Comparison of ENCODE assay signal across 1 cellular context in genomic region chr19:43462887-43463380, GRCh38.
TF ChIP-seq lines count a peak whose summit lies in the region.

No MANE protein-coding gene starts in this region.

TF ChIP-seq in HepG2, 621 proteins besides CTCF, POLR2A, EP300 and RAD21 (continues in another document):
- TF ChIP-seq LBX2 (CRISPR knock-in tag; IDR thresholded peaks at IDR 0.05; ENCODE audit: borderline replicate concordance) (peak; percentile 34; the same call in 1 of the 2 replicates), ZNF687 (CRISPR knock-in tag; IDR thresholded peaks at IDR 0.05) (peak; percentile 78), MED1 (CRISPR knock-in tag; IDR thresholded peaks at IDR 0.05) (peak; percentile 18; the same call in 1 of the 2 replicates), ZNF235 (CRISPR knock-in tag; IDR thresholded peaks at IDR 0.05; ENCODE audit: borderline replicate concordance) (no peak), BORCS8-MEF2B (CRISPR knock-in tag; IDR thresholded peaks at IDR 0.05) (0 out of 2 replicates have a peak, but pooled peaks have one; percentile 44), ERF (CRISPR knock-in tag; IDR thresholded peaks at IDR 0.05) (peak; percentile 35; the same call in 1 of the 2 replicates), KDM1A (CRISPR knock-in tag; IDR thresholded peaks at IDR 0.05) (no peak), ZNF777 (CRISPR knock-in tag; IDR thresholded peaks at IDR 0.05) (peak; percentile 99), LCORL (IDR thresholded peaks at IDR 0.05) (no peak), LCORL (CRISPR knock-in tag; IDR thresholded peaks at IDR 0.05) (peak; percentile 10; the same call in 1 of the 2 replicates), ZNF224 (CRISPR knock-in tag; IDR thresholded peaks at IDR 0.05) (0 out of 2 replicates have a peak, but pooled peaks have one; percentile 51), ZBTB38 (CRISPR knock-in tag; IDR thresholded peaks at IDR 0.05) (peak; percentile 85), GABPB1 (CRISPR knock-in tag; IDR thresholded peaks at IDR 0.05) (peak; percentile 26; the same call in 1 of the 2 replicates), KDM2A (CRISPR knock-in tag; IDR thresholded peaks at IDR 0.05; ENCODE audit: borderline replicate concordance, low read depth) (peak; percentile 47; the same call in 1 of the 2 replicates), STAG1 (CRISPR knock-in tag; IDR thresholded peaks at IDR 0.05) (no peak), SPEN (CRISPR knock-in tag; IDR thresholded peaks at IDR 0.05; ENCODE audit: low read depth) (peak; percentile 73; the same call in 1 of the 2 replicates), FOXA1 (IDR thresholded peaks at IDR 0.05) (no peak), FOXA1 (CRISPR knock-in tag; IDR thresholded peaks at IDR 0.05) (peak; percentile 3; the same call in 1 of the 2 replicates), ZNF841 (CRISPR knock-in tag; IDR thresholded peaks at IDR 0.05; ENCODE audit: borderline replicate concordance) (no peak), NR0B2 (CRISPR knock-in tag; IDR thresholded peaks at IDR 0.05) (0 out of 2 replicates have a peak, but pooled peaks have one; percentile 31), NKX3-1 (CRISPR knock-in tag; IDR thresholded peaks at IDR 0.05) (0 out of 2 replicates have a peak, but pooled peaks have one; percentile 60), MNT (IDR thresholded peaks at IDR 0.05) (no peak), EEA1 (CRISPR knock-in tag; IDR thresholded peaks at IDR 0.05; ENCODE audit: borderline replicate concordance) (peak; percentile 48; the same call in 1 of the 2 replicates), TBX2 (CRISPR knock-in tag; IDR thresholded peaks at IDR 0.05; ENCODE audit: borderline replicate concordance) (peak; percentile 49; the same call in 1 of the 2 replicates), ZSCAN29 (CRISPR knock-in tag; conservative IDR thresholded peaks at IDR 0.05) (no peak), MAX (IDR thresholded peaks at IDR 0.05) (peak; percentile 23; the same call in 1 of the 2 replicates), ISL2 (CRISPR knock-in tag; IDR thresholded peaks at IDR 0.05) (0 out of 2 replicates have a peak, but pooled peaks have one; percentile 13), ZBTB46 (CRISPR knock-in tag; IDR thresholded peaks at IDR 0.05; ENCODE audit: borderline replicate concordance) (no peak), ZNF382 (CRISPR knock-in tag; IDR thresholded peaks at IDR 0.05; ENCODE audit: borderline replicate concordance) (no peak), JUN (CRISPR knock-in tag; IDR thresholded peaks at IDR 0.05) (no peak), ZMAT3 (CRISPR knock-in tag; conservative IDR thresholded peaks at IDR 0.05) (0 out of 2 replicates have a peak, but pooled peaks have one; percentile 15), ZNF232 (CRISPR knock-in tag; IDR thresholded peaks at IDR 0.05; ENCODE audit: borderline replicate concordance) (0 out of 2 replicates have a peak, but pooled peaks have one; percentile 34), ZNF264 (CRISPR knock-in tag; IDR thresholded peaks at IDR 0.05) (0 out of 2 replicates have a peak, but pooled peaks have one; percentile 45), ARNTL (CRISPR knock-in tag; IDR thresholded peaks at IDR 0.05) (no peak), RNF2 (conservative IDR thresholded peaks at IDR 0.05; ENCODE audit: low read depth) (0 out of 2 replicates have a peak, but pooled peaks have one; percentile 33), ZNF747 (CRISPR knock-in tag; IDR thresholded peaks at IDR 0.05; ENCODE audit: borderline replicate concordance) (0 out of 2 replicates have a peak, but pooled peaks have one; percentile 10), ZNF563 (CRISPR knock-in tag; IDR thresholded peaks at IDR 0.05) (0 out of 2 replicates have a peak, but pooled peaks have one; percentile 15), HOXA3 (CRISPR knock-in tag; IDR thresholded peaks at IDR 0.05) (peak; percentile 32; the same call in 1 of the 2 replicates), ZNF746 (CRISPR knock-in tag; IDR thresholded peaks at IDR 0.05) (0 out of 2 replicates have a peak, but pooled peaks have one; percentile 34), ZEB1 (IDR thresholded peaks at IDR 0.05; ENCODE audit: insufficient replicate concordance, low read depth) (peak; percentile 58), TRAFD1 (CRISPR knock-in tag; IDR thresholded peaks at IDR 0.05; ENCODE audit: borderline replicate concordance) (peak; percentile 8; the same call in 1 of the 2 replicates), YEATS4 (CRISPR knock-in tag; IDR thresholded peaks at IDR 0.05; ENCODE audit: borderline replicate concordance) (peak; percentile 31; the same call in 1 of the 2 replicates), IRF9 (CRISPR knock-in tag; IDR thresholded peaks at IDR 0.05; ENCODE audit: borderline replicate concordance) (peak; percentile 80; the same call in 1 of the 2 replicates), ZNF180 (CRISPR knock-in tag; IDR thresholded peaks at IDR 0.05; ENCODE audit: borderline replicate concordance, low read depth) (peak; percentile 59; the same call in 1 of the 2 replicates), MYC (CRISPR knock-in tag; IDR thresholded peaks at IDR 0.05; ENCODE audit: borderline replicate concordance) (0 out of 2 replicates have a peak, but pooled peaks have one; percentile 38), ZNF766 (CRISPR knock-in tag; IDR thresholded peaks at IDR 0.05; ENCODE audit: borderline replicate concordance) (0 out of 2 replicates have a peak, but pooled peaks have one; percentile 14), ZNF574 (CRISPR knock-in tag; IDR thresholded peaks at IDR 0.05) (peak; percentile 23), ZNF773 (CRISPR knock-in tag; IDR thresholded peaks at IDR 0.05; ENCODE audit: borderline replicate concordance) (0 out of 2 replicates have a peak, but pooled peaks have one; percentile 13)
